In genomic region chr10:126097558-126098215, GRCh38 we compare ENCODE assay signal across 17 cellular contexts.
DNase-seq lines count a peak whose midpoint lies in the region; ATAC-seq and TF ChIP-seq lines count a peak whose summit lies in the region.
"Had no signal": no experiment of that assay in that cellular context is flagged by ENCODE, and none has a peak within 500 bp of the region (broad histone marks: within the 10 kb centered on the region; RNA-seq: fewer than 3 reads in every experiment).

No MANE protein-coding gene starts in this region.

- no peaks in the 10 kb centered on the region for H3K36me3 ChIP-seq in OCI-LY3 (replicated peaks; ENCODE audit: low read depth, low read length)
- no peaks in the 10 kb centered on the region for H3K36me3 ChIP-seq in endodermal cell (ENCODE audit: control insufficient read depth, insufficient read depth, low read length)

- no peaks in the 10 kb centered on the region for H4K20me1 ChIP-seq in OCI-LY3 (ENCODE audit: insufficient read depth, low read length)

- H3K4me1 Mint-ChIP-seq in natural killer cell (no peaks in the 10 kb centered on the region), endodermal cell (no peaks in the 10 kb centered on the region), type B pancreatic cell (ENCODE audit: unreplicated experiment) (no peaks in the 10 kb centered on the region)
- no peaks in the 10 kb centered on the region for H3K4me1 Mint-ChIP-seq in natural killer cell treated with Interleukin-12 subunit alpha and Interleukin-12 subunit beta and Interleukin-15 and Interleukin-18, amount 100 ng/mL, for 72 hours (ENCODE audit: low read depth in 2 of 2)
- H3K4me1 Mint-ChIP-seq: activated CD4-positive, alpha-beta T cell treated with anti-CD3 and anti-CD28 coated beads, Interleukin-2, amount 10 ng/mL, durations not matched to agents 7 days and 5 days had no signal

- no peaks in the 10 kb centered on the region for H3K36me3 Mint-ChIP-seq in natural killer cell
- no peaks in the 10 kb centered on the region for H3K36me3 Mint-ChIP-seq in natural killer cell treated with Interleukin-12 subunit alpha and Interleukin-12 subunit beta and Interleukin-15 and Interleukin-18, amount 100 ng/mL, for 72 hours
- no peaks in the 10 kb centered on the region for H3K36me3 Mint-ChIP-seq in endodermal cell (ENCODE audit: low read depth)
- H3K36me3 Mint-ChIP-seq in type B pancreatic cell, result no peaks in the 10 kb centered on the region

- no peaks in the 10 kb centered on the region for H3K27me3 ChIP-seq in OCI-LY3 (ENCODE audit: low read depth, low read length)
- no peaks in the 10 kb centered on the region for H3K27me3 ChIP-seq in endodermal cell (ENCODE audit: control insufficient read depth, insufficient read depth, low read length, poor library complexity, severe bottlenecking)
- H3K27me3 ChIP-seq: dorsolateral prefrontal cortex had no signal

- DNase-seq in natural killer cell (no peak), endodermal cell (no peak), type B pancreatic cell (ENCODE audit: extremely low spot score, unreplicated experiment) (peak; percentile 56), KBM-7 (no peak), GM10266 (ENCODE audit: extremely low spot score) (no peak), posterior vena cava (ENCODE audit: low spot score) (no peak)
- DNase-seq in natural killer cell treated with Interleukin-12 subunit alpha and Interleukin-12 subunit beta and Interleukin-15 and Interleukin-18, amount 100 ng/mL, for 72 hours (ENCODE audit: low spot score), result no peak
- DNase-seq: activated CD4-positive, alpha-beta T cell treated with anti-CD3 and anti-CD28 coated beads, Interleukin-2, amount 10 ng/mL, durations not matched to agents 7 days and 5 days; amniotic stem cell; dorsolateral prefrontal cortex; midbrain; NCI-H187; posterior cingulate gyrus; SHP77 treated with DMSO at 0.1 percent for 48 hours; stimulated activated CD4-positive, alpha-beta T cell treated with anti-CD3 and anti-CD28 coated beads, Interleukin-15, amount 100 ng/mL, for 24 hours; T1000 had no signal

- 88 to 100% methylated on average over 4 to 6 of the region's 6 CpGs for WGBS in endodermal cell (ENCODE audit: insufficient coverage in 1 of 2, insufficient read length in 1 of 2), 2 experiments

- peak; percentile 43 for TF ChIP-seq CTCF in natural killer cell (IDR thresholded peaks at IDR 0.05)
- peak; percentile 33; the same call in 1 of the 2 replicates for TF ChIP-seq CTCF in OCI-LY3 (IDR thresholded peaks at IDR 0.05; ENCODE audit: low read depth, low read length)
- peak; percentile 54 for TF ChIP-seq CTCF in endodermal cell (conservative IDR thresholded peaks at IDR 0.05)
- no peak for TF ChIP-seq CTCF in type B pancreatic cell (conservative IDR thresholded peaks at IDR 0.05)
- no peak for TF ChIP-seq CTCF in GM10266 (IDR thresholded peaks at IDR 0.05; ENCODE audit: control insufficient read depth, insufficient read depth, low read depth, missing control alignments)

- peak overlapping the region; percentile 32; the same call in 1 of the 2 replicates for H3K4me2 ChIP-seq in OCI-LY3 (ENCODE audit: low read length)

- H3K9me3 Mint-ChIP-seq in natural killer cell (no peaks in the 10 kb centered on the region), endodermal cell (no peaks in the 10 kb centered on the region), type B pancreatic cell (peaks cover 5% of the 10 kb centered on the region)
- H3K9me3 Mint-ChIP-seq in natural killer cell treated with Interleukin-12 subunit alpha and Interleukin-12 subunit beta and Interleukin-15 and Interleukin-18, amount 100 ng/mL, for 72 hours, result no peaks in the 10 kb centered on the region
- H3K9me3 Mint-ChIP-seq: activated CD4-positive, alpha-beta T cell treated with anti-CD3 and anti-CD28 coated beads, Interleukin-2, amount 10 ng/mL, durations not matched to agents 7 days and 5 days had no signal

- H3K79me2 ChIP-seq in OCI-LY3 (ENCODE audit: low read length), result no peaks in the 10 kb centered on the region

- H3K4me1 ChIP-seq in OCI-LY3 (ENCODE audit: low read length) (peaks cover 30% of the 10 kb centered on the region), endodermal cell (ENCODE audit: control insufficient read depth, insufficient read depth, low read length) (no peaks in the 10 kb centered on the region)

- H3K4me3 Mint-ChIP-seq in natural killer cell (no peak overlapping the region), endodermal cell (no peak overlapping the region), type B pancreatic cell (no peak overlapping the region)
- no peak overlapping the region for H3K4me3 Mint-ChIP-seq in natural killer cell treated with Interleukin-12 subunit alpha and Interleukin-12 subunit beta and Interleukin-15 and Interleukin-18, amount 100 ng/mL, for 72 hours
- H3K4me3 Mint-ChIP-seq: activated CD4-positive, alpha-beta T cell treated with anti-CD3 and anti-CD28 coated beads, Interleukin-2, amount 10 ng/mL, durations not matched to agents 7 days and 5 days had no signal

- H3K27me3 Mint-ChIP-seq in natural killer cell (ENCODE audit: low read depth in 2 of 2) (no peaks in the 10 kb centered on the region), endodermal cell (ENCODE audit: insufficient read depth) (peaks cover 1% of the 10 kb centered on the region), type B pancreatic cell (no peaks in the 10 kb centered on the region)
- peaks cover 0 to 2% of the 10 kb centered on the region in 2 donors for H3K27me3 Mint-ChIP-seq in natural killer cell treated with Interleukin-12 subunit alpha and Interleukin-12 subunit beta and Interleukin-15 and Interleukin-18, amount 100 ng/mL, for 72 hours
- H3K27me3 Mint-ChIP-seq: activated CD4-positive, alpha-beta T cell treated with anti-CD3 and anti-CD28 coated beads, Interleukin-2, amount 10 ng/mL, durations not matched to agents 7 days and 5 days had no signal

- intact Hi-C loops in natural killer cell (cut with micrococcal nuclease), result loop anchor here (1.0 kb wide), 1 partner anchor 115 kb away; no protein-coding TSS in a partner anchor
- intact Hi-C loops in posterior vena cava (cut with DNase I), result no loop called here

- no peak overlapping the region for H3K9ac ChIP-seq in OCI-LY3 (ENCODE audit: low read length)
- no peak overlapping the region for H3K9ac ChIP-seq in endodermal cell (ENCODE audit: extremely low read depth, low read length, poor library complexity, severe bottlenecking)

- H3K27ac Mint-ChIP-seq in natural killer cell (no peak overlapping the region), endodermal cell (no peak overlapping the region), type B pancreatic cell (no peak overlapping the region)
- H3K27ac Mint-ChIP-seq in natural killer cell treated with Interleukin-12 subunit alpha and Interleukin-12 subunit beta and Interleukin-15 and Interleukin-18, amount 100 ng/mL, for 72 hours, result no peak overlapping the region
- H3K27ac Mint-ChIP-seq: activated CD4-positive, alpha-beta T cell treated with anti-CD3 and anti-CD28 coated beads, Interleukin-2, amount 10 ng/mL, durations not matched to agents 7 days and 5 days had no signal

- H3K9me3 ChIP-seq in OCI-LY3 (ENCODE audit: insufficient read depth, low read length), result no peaks in the 10 kb centered on the region
- no peaks in the 10 kb centered on the region for H3K9me3 ChIP-seq in endodermal cell (ENCODE audit: control insufficient read depth, low read length)

- peak in 2 of 3 donors; percentile 46 to 61 for ATAC-seq in natural killer cell
- ATAC-seq in natural killer cell treated with Interleukin-12 subunit alpha and Interleukin-12 subunit beta and Interleukin-15 and Interleukin-18, amount 100 ng/mL, for 72 hours, result no peak

- H3K27ac ChIP-seq in OCI-LY3 (ENCODE audit: low read length) (peak overlapping the region; percentile 11; the same call in 1 of the 2 replicates), endodermal cell (ENCODE audit: low read depth, low read length) (no peak overlapping the region)
- H3K27ac ChIP-seq: dorsolateral prefrontal cortex had no signal

- H2AFZ ChIP-seq in OCI-LY3 (ENCODE audit: low read depth, low read length), result peak overlapping the region; percentile 62

- no peak overlapping the region for H3K4me3 ChIP-seq in OCI-LY3 (ENCODE audit: low read length)
- no peak overlapping the region for H3K4me3 ChIP-seq in endodermal cell (ENCODE audit: low read length)
- H3K4me3 ChIP-seq: dorsolateral prefrontal cortex had no signal

- in situ Hi-C loops in KBM-7 (cut with MboI; ENCODE audit: low pct_unique_long_range_greater_than_20kb, low sequenced_read_pairs), result no loop called here

Comparison
In these comparisons a context has a peak if more than half of its experiments do, and no peak if none do; other contexts are left out.
1. ATAC-seq: peak in natural killer cell (2 of 3); none in natural killer cell treated with Interleukin-12 subunit alpha and Interleukin-12 subunit beta and Interleukin-15 and Interleukin-18, amount 100 ng/mL, for 72 hours (0 of 2).
2. CTCF ChIP-seq: peak in natural killer cell (single experiment), OCI-LY3 (single experiment) and endodermal cell (single experiment); none in type B pancreatic cell (single experiment) and GM10266 (single experiment).